Comparison of ENCODE assay signal across 8 cellular contexts in the genomic region with DNA sequence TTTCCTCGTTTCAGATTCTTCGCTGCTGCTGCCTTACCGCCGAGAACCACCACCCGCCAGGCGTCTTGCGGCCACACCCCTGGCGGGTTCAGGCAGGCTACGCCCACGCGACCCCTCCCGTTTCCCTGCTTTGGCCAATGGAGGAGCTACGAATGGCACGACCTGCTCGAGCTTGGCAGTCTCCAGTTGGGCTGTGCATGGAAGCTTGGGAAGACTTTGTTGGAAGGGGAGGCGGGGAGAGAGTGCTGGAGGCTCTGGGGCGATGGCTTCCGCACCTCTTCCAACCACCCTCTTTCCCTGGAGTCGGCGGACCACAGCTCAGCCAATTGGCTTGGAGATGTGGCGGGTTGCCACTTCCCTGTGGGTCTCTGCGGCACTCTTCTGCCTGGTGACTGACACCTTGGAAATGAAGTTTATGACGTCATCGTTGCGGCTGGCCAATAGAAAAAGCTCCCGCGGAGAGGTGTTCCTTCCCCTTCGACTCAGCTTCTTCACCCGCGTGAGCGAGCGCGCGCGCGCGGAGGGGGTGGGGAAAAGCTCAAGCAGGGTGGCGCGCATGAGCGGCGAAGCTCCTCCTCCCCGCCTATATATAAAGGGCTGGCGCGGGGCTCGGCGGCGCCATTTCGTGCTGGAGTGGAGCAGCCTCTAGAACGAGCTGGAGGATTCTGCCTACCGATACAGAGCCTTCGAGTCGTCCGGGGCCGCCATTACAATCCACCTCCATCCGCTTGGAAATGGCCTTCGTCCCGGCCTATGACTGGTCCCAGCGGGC. TPM values are rescaled to one million over a fixed set of nuclear protein-coding genes. Genes with fewer than 3 reads are reported as not detected.
DNase-seq lines count a peak whose midpoint lies in the region; ATAC-seq, FAIRE-seq and TF ChIP-seq lines count a peak whose summit lies in the region.

No MANE protein-coding gene starts in this region.

- peak; percentile 99 for TF ChIP-seq POLR2A in GM12891 (IDR thresholded peaks at IDR 0.05; ENCODE audit: low read depth, low read length)

- intact Hi-C loops in Right ventricle myocardium superior (cut with DNase I), result loop anchor here (5.0 kb wide), 1 partner anchor 231 kb away; the partner anchor contains the start of genes HSD17B8, RXRB and SLC39A7
- intact Hi-C loops in pancreas (cut with DNase I), result no loop called here
- intact Hi-C loops in tibial artery (cut with DNase I; ENCODE audit: low total_unique reads), result no loop called here

- peak; percentile 55 for ATAC-seq in HG02798 (IDR thresholded peaks at IDR 0.05; ENCODE audit: poor library complexity, unreplicated experiment)
- ATAC-seq in Right ventricle myocardium superior (ENCODE audit: poor library complexity), result peak; percentile 61
- ATAC-seq in pancreas, result peak; percentile 46 to 60 (median 56)

- no peaks in the 10 kb centered on the region for H3K9me3 ChIP-seq in adipocyte (ENCODE audit: control insufficient read depth, low read length)
- H3K9me3 ChIP-seq in pancreas, result no peaks in the 10 kb centered on the region
- H3K9me3 ChIP-seq in tibial artery, result no peaks in the 10 kb centered on the region

- TF ChIP-seq CTCF in pancreas (IDR thresholded peaks at IDR 0.05), result no peak
- no peak for TF ChIP-seq CTCF in tibial artery (IDR thresholded peaks at IDR 0.05)

- WGBS in pancreas, 2 donors, result 0 to 1% methylated on average over 58 of the region's 58 CpGs

- H3K36me3 ChIP-seq in adipocyte (ENCODE audit: control insufficient read depth, insufficient read depth, low read length, severe bottlenecking), result peaks cover 42% of the 10 kb centered on the region
- peaks cover 13 to 31% (median 15%) of the 10 kb centered on the region in 3 donors for H3K36me3 ChIP-seq in pancreas
- peaks cover 31 to 42% (median 37%) of the 10 kb centered on the region in 3 donors for H3K36me3 ChIP-seq in tibial artery

- peak overlapping the region; percentile 100 for H3K9ac ChIP-seq in adipocyte (ENCODE audit: low read length)

- H3K4me1 ChIP-seq in adipocyte (ENCODE audit: control insufficient read depth, insufficient read depth, low read length) (peaks cover 27% of the 10 kb centered on the region), pancreas (peaks cover 10 to 22% (median 10%) of the 10 kb centered on the region in 3 donors), tibial artery (peaks cover 0 to 37% (median 31%) of the 10 kb centered on the region in 4 donors)

- H3K4me3 ChIP-seq in adipocyte (ENCODE audit: low read length) (peak overlapping the region; percentile 98), pancreas (peak overlapping the region; percentile 95 to 98 (median 95)), tibial artery (peak overlapping the region; percentile 90 to 94)

- no peaks in the 10 kb centered on the region for H3K27me3 ChIP-seq in adipocyte (replicated peaks; ENCODE audit: control insufficient read depth, insufficient read depth, low read length)
- no peaks in the 10 kb centered on the region for H3K27me3 ChIP-seq in pancreas
- H3K27me3 ChIP-seq in tibial artery, result no peaks in the 10 kb centered on the region

- H3K27ac ChIP-seq in pancreas, result peak overlapping the region; percentile 97 to 99 (median 99)
- H3K27ac ChIP-seq in tibial artery, result peak overlapping the region; percentile 99

- FAIRE-seq in GM12891 (lab: Jason Lieb, UNC), result peak; percentile 92
- peak; percentile 81 for FAIRE-seq in pancreas (lab: Jason Lieb, UNC)

- DNase-seq in GM12891 (ENCODE audit: insufficient read length, low spot score) (peak; percentile 70), NCI-H1417 treated with DMSO at 0.1 percent for 48 hours (lab: John Stamatoyannopoulos, UW) (peak; percentile 94), SW 1271 (lab: John Stamatoyannopoulos, UW) (peak; percentile 100), adipocyte (ENCODE audit: low read depth) (peak; percentile 100), Right ventricle myocardium superior (peak; percentile 99), pancreas (peak; percentile 99 to 100 (median 100)), tibial artery (peak; percentile 99 to 100)

TF ChIP-seq in GM12891, 5 proteins besides CTCF, POLR2A, EP300 and RAD21:
- TF ChIP-seq POU2F2 (IDR thresholded peaks at IDR 0.05; ENCODE audit: low read depth, low read length) (peak; percentile 98), TAF1 (IDR thresholded peaks at IDR 0.05; ENCODE audit: low read depth, low read length) (peak; percentile 99), PAX5 (IDR thresholded peaks at IDR 0.05; ENCODE audit: insufficient read depth, low read length, severe bottlenecking) (peak; percentile 55), POLR2AphosphoS5 (IDR thresholded peaks at IDR 0.05; ENCODE audit: low read depth, low read length) (peak; percentile 99), SPI1 (IDR thresholded peaks at IDR 0.05; ENCODE audit: low read depth, low read length) (peak; percentile 66)

RNA-seq across cellular contexts. Expression of gene BRD2, which starts 3.4 kb away (rescaled TPM):
- 178 TPM for polyA plus RNA-seq in GM12891 (2012; ENCODE audit: low read depth, missing spikeins)
- total RNA-seq in Right ventricle myocardium superior, result 62.6 TPM
- total RNA-seq in pancreas, result 10 to 100 TPM; 50.5 to 98.4 (median 80.2) TPM
- polyA plus RNA-seq in pancreas, result 100 to 1,000 TPM in 1 of 2 donors, 10 to 100 TPM in 1; 94.3 to 128 TPM

RNA-seq across cellular contexts. Expression of gene HLA-DMA, which starts 18.9 kb away (rescaled TPM):
- polyA plus RNA-seq in GM12891 (2012; ENCODE audit: low read depth, missing spikeins), result 434 TPM
- 16.3 TPM for total RNA-seq in Right ventricle myocardium superior
- total RNA-seq in pancreas, result 10 to 100 TPM in 4 of 6 donors, 1 to 10 TPM in 2; 6.8 to 72.9 (median 17.0) TPM
- 10 to 100 TPM; 25.0 to 34.0 TPM for polyA plus RNA-seq in pancreas

RNA-seq across cellular contexts. Expression of gene HLA-DMB, which starts 30.9 kb away (rescaled TPM):
- 358 TPM for polyA plus RNA-seq in GM12891 (2012; ENCODE audit: low read depth, missing spikeins)
- total RNA-seq in Right ventricle myocardium superior (10.4 TPM), pancreas (10 to 100 TPM in 2 of 6 donors, 1 to 10 TPM in 4; 1.9 to 42.6 (median 4.3) TPM)
- 1 to 10 TPM; 2.7 to 6.2 TPM for polyA plus RNA-seq in pancreas

RNA-seq across cellular contexts. Expression of gene HLA-DOA, which starts 37.6 kb away (rescaled TPM):
- 110 TPM for polyA plus RNA-seq in GM12891 (2012; ENCODE audit: low read depth, missing spikeins)
- total RNA-seq in Right ventricle myocardium superior (1.2 TPM), pancreas (10 to 100 TPM in 1 of 6 donors, 1 to 10 TPM in 3, under 1 TPM in 2; 0.60 to 16.5 (median 2.2) TPM)
- under 1 TPM; 0.38 to 0.46 TPM for polyA plus RNA-seq in pancreas

Comparison
In these comparisons a context has a peak if more than half of its experiments do, and no peak if none do; other contexts are left out.
1. Peak in every context shown above with its lines: DNase-seq, ATAC-seq, H3K4me3 ChIP-seq and H3K27ac ChIP-seq.